Comparison of ENCODE assay signal across 1 cellular context in the genomic region with DNA sequence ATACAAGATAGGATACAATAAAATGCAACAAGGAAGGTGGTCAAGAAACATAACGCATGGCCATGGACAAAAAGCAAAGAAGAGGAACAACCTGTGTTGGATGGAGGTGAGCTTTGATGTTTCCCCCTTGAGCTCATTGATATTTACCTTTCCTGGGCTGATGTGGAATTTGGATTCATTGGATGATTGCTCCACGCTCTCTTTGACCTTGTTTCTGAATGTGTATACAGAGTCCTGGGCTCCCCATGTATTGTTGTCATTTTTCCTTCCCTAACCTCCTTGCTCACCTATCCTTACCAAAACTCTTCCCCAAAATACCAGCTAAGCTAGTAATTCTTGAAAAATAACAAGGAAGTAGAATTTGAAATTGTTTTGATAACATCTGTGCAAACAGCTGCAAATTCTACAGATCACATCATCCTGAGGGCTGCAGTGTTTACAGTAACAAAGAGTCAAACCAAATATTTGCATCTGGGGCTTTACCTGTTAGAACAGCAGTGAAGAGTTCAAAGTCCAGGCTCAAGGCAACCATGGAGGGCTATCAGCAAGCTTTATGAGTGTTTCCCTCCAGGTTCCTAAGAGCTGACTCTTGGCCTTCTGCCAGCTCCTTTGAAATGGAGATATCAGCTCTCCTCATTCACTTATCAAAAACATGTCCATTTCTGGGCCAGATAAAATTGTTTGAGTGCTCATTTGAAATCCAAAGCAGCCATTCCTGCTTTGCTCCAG.
TF ChIP-seq lines count a peak whose summit lies in the region.

No MANE protein-coding gene starts in this region.

TF ChIP-seq in GM12878, 131 proteins besides CTCF, POLR2A, EP300 and RAD21 (continued from another document and continues in another):
- TF ChIP-seq, protein P1, sequence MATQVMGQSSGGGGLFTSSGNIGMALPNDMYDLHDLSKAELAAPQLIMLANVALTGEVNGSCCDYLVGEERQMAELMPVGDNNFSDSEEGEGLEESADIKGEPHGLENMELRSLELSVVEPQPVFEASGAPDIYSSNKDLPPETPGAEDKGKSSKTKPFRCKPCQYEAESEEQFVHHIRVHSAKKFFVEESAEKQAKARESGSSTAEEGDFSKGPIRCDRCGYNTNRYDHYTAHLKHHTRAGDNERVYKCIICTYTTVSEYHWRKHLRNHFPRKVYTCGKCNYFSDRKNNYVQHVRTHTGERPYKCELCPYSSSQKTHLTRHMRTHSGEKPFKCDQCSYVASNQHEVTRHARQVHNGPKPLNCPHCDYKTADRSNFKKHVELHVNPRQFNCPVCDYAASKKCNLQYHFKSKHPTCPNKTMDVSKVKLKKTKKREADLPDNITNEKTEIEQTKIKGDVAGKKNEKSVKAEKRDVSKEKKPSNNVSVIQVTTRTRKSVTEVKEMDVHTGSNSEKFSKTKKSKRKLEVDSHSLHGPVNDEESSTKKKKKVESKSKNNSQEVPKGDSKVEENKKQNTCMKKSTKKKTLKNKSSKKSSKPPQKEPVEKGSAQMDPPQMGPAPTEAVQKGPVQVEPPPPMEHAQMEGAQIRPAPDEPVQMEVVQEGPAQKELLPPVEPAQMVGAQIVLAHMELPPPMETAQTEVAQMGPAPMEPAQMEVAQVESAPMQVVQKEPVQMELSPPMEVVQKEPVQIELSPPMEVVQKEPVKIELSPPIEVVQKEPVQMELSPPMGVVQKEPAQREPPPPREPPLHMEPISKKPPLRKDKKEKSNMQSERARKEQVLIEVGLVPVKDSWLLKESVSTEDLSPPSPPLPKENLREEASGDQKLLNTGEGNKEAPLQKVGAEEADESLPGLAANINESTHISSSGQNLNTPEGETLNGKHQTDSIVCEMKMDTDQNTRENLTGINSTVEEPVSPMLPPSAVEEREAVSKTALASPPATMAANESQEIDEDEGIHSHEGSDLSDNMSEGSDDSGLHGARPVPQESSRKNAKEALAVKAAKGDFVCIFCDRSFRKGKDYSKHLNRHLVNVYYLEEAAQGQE (IDR thresholded peaks at IDR 0.05; ENCODE audit: low read depth, low read length), result no peak
- TF ChIP-seq MEF2A (IDR thresholded peaks at IDR 0.05; ENCODE audit: insufficient read depth, low read depth, low read length), result peak; percentile 37; the same call in 1 of the 2 replicates
- TF ChIP-seq CREB1 (IDR thresholded peaks at IDR 0.05; ENCODE audit: low read depth), result 0 out of 2 replicates have a peak, but pooled peaks have one; percentile 33
- TF ChIP-seq, protein P2, sequence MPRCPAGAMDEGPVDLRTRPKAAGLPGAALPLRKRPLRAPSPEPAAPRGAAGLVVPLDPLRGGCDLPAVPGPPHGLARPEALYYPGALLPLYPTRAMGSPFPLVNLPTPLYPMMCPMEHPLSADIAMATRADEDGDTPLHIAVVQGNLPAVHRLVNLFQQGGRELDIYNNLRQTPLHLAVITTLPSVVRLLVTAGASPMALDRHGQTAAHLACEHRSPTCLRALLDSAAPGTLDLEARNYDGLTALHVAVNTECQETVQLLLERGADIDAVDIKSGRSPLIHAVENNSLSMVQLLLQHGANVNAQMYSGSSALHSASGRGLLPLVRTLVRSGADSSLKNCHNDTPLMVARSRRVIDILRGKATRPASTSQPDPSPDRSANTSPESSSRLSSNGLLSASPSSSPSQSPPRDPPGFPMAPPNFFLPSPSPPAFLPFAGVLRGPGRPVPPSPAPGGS (IDR thresholded peaks at IDR 0.05; ENCODE audit: borderline replicate concordance, insufficient read depth, low read depth, low read length, poor library complexity, severe bottlenecking), result peak; percentile 79
- TF ChIP-seq MTA3 (IDR thresholded peaks at IDR 0.05; ENCODE audit: borderline replicate concordance, low read length), result peak; percentile 59; the same call in 1 of the 2 replicates
- 0 out of 2 replicates have a peak, but pooled peaks have one; percentile 70 for TF ChIP-seq SIN3A (IDR thresholded peaks at IDR 0.05; ENCODE audit: low read depth, low read length)
- peak; percentile 90 to 92 for TF ChIP-seq IKZF2 (IDR thresholded peaks at IDR 0.05)
- TF ChIP-seq CREM (IDR thresholded peaks at IDR 0.05; ENCODE audit: low read depth), result peak; percentile 64; the same call in 1 of the 2 replicates
- TF ChIP-seq, protein P3, sequence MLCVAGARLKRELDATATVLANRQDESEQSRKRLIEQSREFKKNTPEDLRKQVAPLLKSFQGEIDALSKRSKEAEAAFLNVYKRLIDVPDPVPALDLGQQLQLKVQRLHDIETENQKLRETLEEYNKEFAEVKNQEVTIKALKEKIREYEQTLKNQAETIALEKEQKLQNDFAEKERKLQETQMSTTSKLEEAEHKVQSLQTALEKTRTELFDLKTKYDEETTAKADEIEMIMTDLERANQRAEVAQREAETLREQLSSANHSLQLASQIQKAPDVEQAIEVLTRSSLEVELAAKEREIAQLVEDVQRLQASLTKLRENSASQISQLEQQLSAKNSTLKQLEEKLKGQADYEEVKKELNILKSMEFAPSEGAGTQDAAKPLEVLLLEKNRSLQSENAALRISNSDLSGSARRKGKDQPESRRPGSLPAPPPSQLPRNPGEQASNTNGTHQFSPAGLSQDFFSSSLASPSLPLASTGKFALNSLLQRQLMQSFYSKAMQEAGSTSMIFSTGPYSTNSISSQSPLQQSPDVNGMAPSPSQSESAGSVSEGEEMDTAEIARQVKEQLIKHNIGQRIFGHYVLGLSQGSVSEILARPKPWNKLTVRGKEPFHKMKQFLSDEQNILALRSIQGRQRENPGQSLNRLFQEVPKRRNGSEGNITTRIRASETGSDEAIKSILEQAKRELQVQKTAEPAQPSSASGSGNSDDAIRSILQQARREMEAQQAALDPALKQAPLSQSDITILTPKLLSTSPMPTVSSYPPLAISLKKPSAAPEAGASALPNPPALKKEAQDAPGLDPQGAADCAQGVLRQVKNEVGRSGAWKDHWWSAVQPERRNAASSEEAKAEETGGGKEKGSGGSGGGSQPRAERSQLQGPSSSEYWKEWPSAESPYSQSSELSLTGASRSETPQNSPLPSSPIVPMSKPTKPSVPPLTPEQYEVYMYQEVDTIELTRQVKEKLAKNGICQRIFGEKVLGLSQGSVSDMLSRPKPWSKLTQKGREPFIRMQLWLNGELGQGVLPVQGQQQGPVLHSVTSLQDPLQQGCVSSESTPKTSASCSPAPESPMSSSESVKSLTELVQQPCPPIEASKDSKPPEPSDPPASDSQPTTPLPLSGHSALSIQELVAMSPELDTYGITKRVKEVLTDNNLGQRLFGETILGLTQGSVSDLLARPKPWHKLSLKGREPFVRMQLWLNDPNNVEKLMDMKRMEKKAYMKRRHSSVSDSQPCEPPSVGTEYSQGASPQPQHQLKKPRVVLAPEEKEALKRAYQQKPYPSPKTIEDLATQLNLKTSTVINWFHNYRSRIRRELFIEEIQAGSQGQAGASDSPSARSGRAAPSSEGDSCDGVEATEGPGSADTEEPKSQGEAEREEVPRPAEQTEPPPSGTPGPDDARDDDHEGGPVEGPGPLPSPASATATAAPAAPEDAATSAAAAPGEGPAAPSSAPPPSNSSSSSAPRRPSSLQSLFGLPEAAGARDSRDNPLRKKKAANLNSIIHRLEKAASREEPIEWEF (IDR thresholded peaks at IDR 0.05; ENCODE audit: insufficient replicate concordance, low read depth, low read length), result peak; percentile 7
- TF ChIP-seq SMC3 (IDR thresholded peaks at IDR 0.05; ENCODE audit: borderline replicate concordance, low read length), result 0 out of 2 replicates have a peak, but pooled peaks have one; percentile 22
- TF ChIP-seq DPF2 (IDR thresholded peaks at IDR 0.05), result peak; percentile 89; the same call in 1 of the 2 replicates
- TF ChIP-seq SRF (IDR thresholded peaks at IDR 0.05; ENCODE audit: low read depth in 2 of 2, low read length in 2 of 2), result 0 out of 4 replicates have a peak, but pooled peaks of 1 of the 2 experiments have one; percentile 12
- TF ChIP-seq, protein P4, sequence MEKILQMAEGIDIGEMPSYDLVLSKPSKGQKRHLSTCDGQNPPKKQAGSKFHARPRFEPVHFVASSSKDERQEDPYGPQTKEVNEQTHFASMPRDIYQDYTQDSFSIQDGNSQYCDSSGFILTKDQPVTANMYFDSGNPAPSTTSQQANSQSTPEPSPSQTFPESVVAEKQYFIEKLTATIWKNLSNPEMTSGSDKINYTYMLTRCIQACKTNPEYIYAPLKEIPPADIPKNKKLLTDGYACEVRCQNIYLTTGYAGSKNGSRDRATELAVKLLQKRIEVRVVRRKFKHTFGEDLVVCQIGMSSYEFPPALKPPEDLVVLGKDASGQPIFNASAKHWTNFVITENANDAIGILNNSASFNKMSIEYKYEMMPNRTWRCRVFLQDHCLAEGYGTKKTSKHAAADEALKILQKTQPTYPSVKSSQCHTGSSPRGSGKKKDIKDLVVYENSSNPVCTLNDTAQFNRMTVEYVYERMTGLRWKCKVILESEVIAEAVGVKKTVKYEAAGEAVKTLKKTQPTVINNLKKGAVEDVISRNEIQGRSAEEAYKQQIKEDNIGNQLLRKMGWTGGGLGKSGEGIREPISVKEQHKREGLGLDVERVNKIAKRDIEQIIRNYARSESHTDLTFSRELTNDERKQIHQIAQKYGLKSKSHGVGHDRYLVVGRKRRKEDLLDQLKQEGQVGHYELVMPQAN (conservative IDR thresholded peaks at IDR 0.05), result no peak
- peak; percentile 27; the same call in 1 of the 2 replicates for TF ChIP-seq ZNF207 (IDR thresholded peaks at IDR 0.05; ENCODE audit: borderline replicate concordance)
- no peak for TF ChIP-seq ZNF622 (IDR thresholded peaks at IDR 0.05)
- peak; percentile 55 for TF ChIP-seq MEF2B (IDR thresholded peaks at IDR 0.05; ENCODE audit: partially characterized antibody, poor library complexity, severe bottlenecking)
- TF ChIP-seq, protein P5, sequence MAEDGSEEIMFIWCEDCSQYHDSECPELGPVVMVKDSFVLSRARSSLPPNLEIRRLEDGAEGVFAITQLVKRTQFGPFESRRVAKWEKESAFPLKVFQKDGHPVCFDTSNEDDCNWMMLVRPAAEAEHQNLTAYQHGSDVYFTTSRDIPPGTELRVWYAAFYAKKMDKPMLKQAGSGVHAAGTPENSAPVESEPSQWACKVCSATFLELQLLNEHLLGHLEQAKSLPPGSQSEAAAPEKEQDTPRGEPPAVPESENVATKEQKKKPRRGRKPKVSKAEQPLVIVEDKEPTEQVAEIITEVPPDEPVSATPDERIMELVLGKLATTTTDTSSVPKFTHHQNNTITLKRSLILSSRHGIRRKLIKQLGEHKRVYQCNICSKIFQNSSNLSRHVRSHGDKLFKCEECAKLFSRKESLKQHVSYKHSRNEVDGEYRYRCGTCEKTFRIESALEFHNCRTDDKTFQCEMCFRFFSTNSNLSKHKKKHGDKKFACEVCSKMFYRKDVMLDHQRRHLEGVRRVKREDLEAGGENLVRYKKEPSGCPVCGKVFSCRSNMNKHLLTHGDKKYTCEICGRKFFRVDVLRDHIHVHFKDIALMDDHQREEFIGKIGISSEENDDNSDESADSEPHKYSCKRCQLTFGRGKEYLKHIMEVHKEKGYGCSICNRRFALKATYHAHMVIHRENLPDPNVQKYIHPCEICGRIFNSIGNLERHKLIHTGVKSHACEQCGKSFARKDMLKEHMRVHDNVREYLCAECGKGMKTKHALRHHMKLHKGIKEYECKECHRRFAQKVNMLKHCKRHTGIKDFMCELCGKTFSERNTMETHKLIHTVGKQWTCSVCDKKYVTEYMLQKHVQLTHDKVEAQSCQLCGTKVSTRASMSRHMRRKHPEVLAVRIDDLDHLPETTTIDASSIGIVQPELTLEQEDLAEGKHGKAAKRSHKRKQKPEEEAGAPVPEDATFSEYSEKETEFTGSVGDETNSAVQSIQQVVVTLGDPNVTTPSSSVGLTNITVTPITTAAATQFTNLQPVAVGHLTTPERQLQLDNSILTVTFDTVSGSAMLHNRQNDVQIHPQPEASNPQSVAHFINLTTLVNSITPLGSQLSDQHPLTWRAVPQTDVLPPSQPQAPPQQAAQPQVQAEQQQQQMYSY (CRISPR knock-in tag; IDR thresholded peaks at IDR 0.05), result no peak
- peak; percentile 73 for TF ChIP-seq PAX5 (IDR thresholded peaks at IDR 0.05; ENCODE audit: borderline replicate concordance, low read depth, low read length)
- TF ChIP-seq, protein P6, sequence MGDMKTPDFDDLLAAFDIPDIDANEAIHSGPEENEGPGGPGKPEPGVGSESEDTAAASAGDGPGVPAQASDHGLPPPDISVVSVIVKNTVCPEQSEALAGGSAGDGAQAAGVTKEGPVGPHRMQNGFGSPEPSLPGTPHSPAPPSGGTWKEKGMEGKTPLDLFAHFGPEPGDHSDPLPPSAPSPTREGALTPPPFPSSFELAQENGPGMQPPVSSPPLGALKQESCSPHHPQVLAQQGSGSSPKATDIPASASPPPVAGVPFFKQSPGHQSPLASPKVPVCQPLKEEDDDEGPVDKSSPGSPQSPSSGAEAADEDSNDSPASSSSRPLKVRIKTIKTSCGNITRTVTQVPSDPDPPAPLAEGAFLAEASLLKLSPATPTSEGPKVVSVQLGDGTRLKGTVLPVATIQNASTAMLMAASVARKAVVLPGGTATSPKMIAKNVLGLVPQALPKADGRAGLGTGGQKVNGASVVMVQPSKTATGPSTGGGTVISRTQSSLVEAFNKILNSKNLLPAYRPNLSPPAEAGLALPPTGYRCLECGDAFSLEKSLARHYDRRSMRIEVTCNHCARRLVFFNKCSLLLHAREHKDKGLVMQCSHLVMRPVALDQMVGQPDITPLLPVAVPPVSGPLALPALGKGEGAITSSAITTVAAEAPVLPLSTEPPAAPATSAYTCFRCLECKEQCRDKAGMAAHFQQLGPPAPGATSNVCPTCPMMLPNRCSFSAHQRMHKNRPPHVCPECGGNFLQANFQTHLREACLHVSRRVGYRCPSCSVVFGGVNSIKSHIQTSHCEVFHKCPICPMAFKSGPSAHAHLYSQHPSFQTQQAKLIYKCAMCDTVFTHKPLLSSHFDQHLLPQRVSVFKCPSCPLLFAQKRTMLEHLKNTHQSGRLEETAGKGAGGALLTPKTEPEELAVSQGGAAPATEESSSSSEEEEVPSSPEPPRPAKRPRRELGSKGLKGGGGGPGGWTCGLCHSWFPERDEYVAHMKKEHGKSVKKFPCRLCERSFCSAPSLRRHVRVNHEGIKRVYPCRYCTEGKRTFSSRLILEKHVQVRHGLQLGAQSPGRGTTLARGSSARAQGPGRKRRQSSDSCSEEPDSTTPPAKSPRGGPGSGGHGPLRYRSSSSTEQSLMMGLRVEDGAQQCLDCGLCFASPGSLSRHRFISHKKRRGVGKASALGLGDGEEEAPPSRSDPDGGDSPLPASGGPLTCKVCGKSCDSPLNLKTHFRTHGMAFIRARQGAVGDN (IDR thresholded peaks at IDR 0.05), result peak; percentile 50; the same call in 1 of the 2 replicates
- peak; percentile 77; the same call in 1 of the 2 replicates for TF ChIP-seq MTA2 (IDR thresholded peaks at IDR 0.05; ENCODE audit: low read depth)
- TF ChIP-seq, protein P7, sequence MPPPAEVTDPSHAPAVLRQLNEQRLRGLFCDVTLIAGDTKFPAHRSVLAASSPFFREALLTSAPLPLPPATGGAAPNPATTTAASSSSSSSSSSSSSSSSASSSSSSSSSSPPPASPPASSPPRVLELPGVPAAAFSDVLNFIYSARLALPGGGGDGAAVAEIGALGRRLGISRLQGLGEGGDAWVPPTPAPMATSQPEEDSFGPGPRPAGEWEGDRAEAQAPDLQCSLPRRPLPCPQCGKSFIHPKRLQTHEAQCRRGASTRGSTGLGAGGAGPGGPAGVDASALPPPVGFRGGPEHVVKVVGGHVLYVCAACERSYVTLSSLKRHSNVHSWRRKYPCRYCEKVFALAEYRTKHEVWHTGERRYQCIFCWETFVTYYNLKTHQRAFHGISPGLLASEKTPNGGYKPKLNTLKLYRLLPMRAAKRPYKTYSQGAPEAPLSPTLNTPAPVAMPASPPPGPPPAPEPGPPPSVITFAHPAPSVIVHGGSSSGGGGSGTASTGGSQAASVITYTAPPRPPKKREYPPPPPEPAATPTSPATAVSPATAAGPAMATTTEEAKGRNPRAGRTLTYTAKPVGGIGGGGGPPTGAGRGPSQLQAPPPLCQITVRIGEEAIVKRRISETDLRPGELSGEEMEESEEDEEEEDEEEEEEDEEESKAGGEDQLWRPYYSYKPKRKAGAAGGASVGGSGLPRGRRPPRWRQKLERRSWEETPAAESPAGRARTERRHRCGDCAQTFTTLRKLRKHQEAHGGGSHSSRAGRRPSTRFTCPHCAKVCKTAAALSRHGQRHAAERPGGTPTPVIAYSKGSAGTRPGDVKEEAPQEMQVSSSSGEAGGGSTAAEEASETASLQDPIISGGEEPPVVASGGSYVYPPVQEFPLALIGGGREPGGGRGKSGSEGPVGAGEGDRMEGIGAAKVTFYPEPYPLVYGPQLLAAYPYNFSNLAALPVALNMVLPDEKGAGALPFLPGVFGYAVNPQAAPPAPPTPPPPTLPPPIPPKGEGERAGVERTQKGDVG (CRISPR knock-in tag; IDR thresholded peaks at IDR 0.05), result no peak
- TF ChIP-seq TCF3 (IDR thresholded peaks at IDR 0.05; ENCODE audit: borderline replicate concordance, insufficient read depth, low read depth, low read length), result 0 out of 2 replicates have a peak, but pooled peaks have one; percentile 26
